In genomic region chr18:46696268-46696667, GRCh38 we compare ENCODE assay signal across 34 cellular contexts. TPM values are rescaled to one million over a fixed set of nuclear protein-coding genes. Genes with fewer than 3 reads are reported as not detected.
"Had no signal": no experiment of that assay in that cellular context is flagged by ENCODE, and none has a peak within 500 bp of the region (broad histone marks: within the 10 kb centered on the region; RNA-seq: fewer than 3 reads in every experiment).

No MANE protein-coding gene starts in this region.

- H3K9me3 ChIP-seq: MG63, Peyer's patch had no signal

- ATAC-seq: activated naive CD4-positive, alpha-beta T cell treated with anti-CD3 and anti-CD28 coated beads, Interleukin-2, amount 50 U/mL, for 72 hours; activated T-cell treated with anti-CD3 and anti-CD28 coated beads, Interleukin-2, amount 50 U/mL, for 4 hours had no signal

- H3K4me1 ChIP-seq: Peyer's patch had no signal

- H3K36me3 ChIP-seq: brain microvascular endothelial cell, MG63, Peyer's patch had no signal

- H3K4me1 Mint-ChIP-seq: activated B cell treated with CpG ODN at 0.5 μM for 24 hours had no signal

- H3K27ac Mint-ChIP-seq: activated B cell treated with CpG ODN at 0.5 μM for 24 hours; activated CD4-positive, alpha-beta memory T cell treated with anti-CD3 and anti-CD28 coated beads for 36 hours; activated naive CD4-positive, alpha-beta T cell treated with anti-CD3 and anti-CD28 coated beads for 36 hours; activated naive CD4-positive, alpha-beta T cell treated with anti-CD3 and anti-CD28 coated beads, Interleukin-2, amount 50 U/mL, for 72 hours; activated T-helper 1 cell treated with anti-CD3 and anti-CD28 coated beads, Interleukin-12 subunit alpha, Interleukin-12 subunit beta, Interleukin-2, Interleukin-4 antibody, amounts not matched to agents 30 ng/mL and 10 ng/mL and 1 ng/mL, durations not matched to agents 14 hours and 24 hours and 36 hours had no signal

- H3K27me3 ChIP-seq: brain microvascular endothelial cell, MG63, Peyer's patch had no signal

- DNase-seq: activated B cell treated with CpG ODN at 0.5 μM for 24 hours; activated CD4-positive, alpha-beta memory T cell treated with anti-CD3 and anti-CD28 coated beads for 36 hours; activated CD4-positive, alpha-beta T cell treated with anti-CD3 and anti-CD28 coated beads for 4 hours; activated CD4-positive, alpha-beta T cell treated with anti-CD3 and anti-CD28 coated beads, Interleukin-2, amount 50 U/mL, for 1 hour; activated CD4-positive, CD25-positive, alpha-beta regulatory T cell treated with anti-CD3 and anti-CD28 coated beads, Interleukin-2, amount 50 U/mL, for 72 hours; activated CD8-positive, alpha-beta memory T cell treated with anti-CD3 and anti-CD28 coated beads, Interleukin-2, amount 50 U/mL, for 4 hours; activated gamma-delta T cell treated with Interleukin-2 at 50 U/mL for 16 hours; activated naive CD4-positive, alpha-beta T cell treated with anti-CD3 and anti-CD28 coated beads for 36 hours; activated T-cell treated with anti-CD3 and anti-CD28 coated beads for 4 hours; activated T-cell treated with anti-CD3 and anti-CD28 coated beads, Interleukin-2, amount 50 U/mL, for 4 hours; anterior cingulate cortex; brain microvascular endothelial cell; Kasumi-1; KG1; MG63; NCI-H1048; NCI-H1105 treated with DMSO at 0.1 percent for 48 hours; NCI-H1436 treated with DMSO at 0.1 percent for 48 hours; NCI-H1694 treated with DMSO at 0.1 percent for 48 hours; NCI-H2029; NCI-H510A; NCI-H526; NCI-H748 treated with DMSO at 0.1 percent for 48 hours; NK-92 treated with Interleukin-12 subunit alpha and Interleukin-12 subunit beta, amount 100 ng/mL, for 24 hours; PC-3; Peyer's patch; RPMI8226; SW 1271; T-helper 1 cell; T-helper 2 cell; T-helper 9 cell had no signal

- H3K4me3 ChIP-seq: MG63, Peyer's patch had no signal

- H3K27ac ChIP-seq: brain microvascular endothelial cell, Peyer's patch, VCaP had no signal

- H3K36me3 Mint-ChIP-seq: activated CD4-positive, alpha-beta memory T cell treated with anti-CD3 and anti-CD28 coated beads for 36 hours had no signal

- H3K4me3 Mint-ChIP-seq: activated B cell treated with CpG ODN at 0.5 μM for 24 hours; activated CD4-positive, alpha-beta memory T cell treated with anti-CD3 and anti-CD28 coated beads for 36 hours; activated naive CD4-positive, alpha-beta T cell treated with anti-CD3 and anti-CD28 coated beads for 36 hours; activated T-cell treated with anti-CD3 and anti-CD28 coated beads, Interleukin-2, amount 50 U/mL, for 4 hours; activated T-helper 1 cell treated with anti-CD3 and anti-CD28 coated beads, Interleukin-12 subunit alpha, Interleukin-12 subunit beta, Interleukin-2, Interleukin-4 antibody, amounts not matched to agents 30 ng/mL and 10 ng/mL and 1 ng/mL, durations not matched to agents 14 hours and 24 hours and 36 hours had no signal

RNA-seq across cellular contexts. Expression of gene LOXHD1, which starts 39.2 kb away (rescaled TPM):
- total RNA-seq: activated B cell treated with CpG ODN at 0.5 μM for 24 hours; activated T-cell treated with anti-CD3 and anti-CD28 coated beads, Interleukin-2, amount 50 U/mL, for 4 hours; activated T-helper 1 cell treated with anti-CD3 and anti-CD28 coated beads, Interleukin-12 subunit alpha, Interleukin-12 subunit beta, Interleukin-2, Interleukin-4 antibody, amounts not matched to agents 30 ng/mL and 10 ng/mL and 1 ng/mL, durations not matched to agents 14 hours and 24 hours and 36 hours; PC-3 had no signal
